ENCODE assay signal across 19 cellular contexts in the genomic region with DNA sequence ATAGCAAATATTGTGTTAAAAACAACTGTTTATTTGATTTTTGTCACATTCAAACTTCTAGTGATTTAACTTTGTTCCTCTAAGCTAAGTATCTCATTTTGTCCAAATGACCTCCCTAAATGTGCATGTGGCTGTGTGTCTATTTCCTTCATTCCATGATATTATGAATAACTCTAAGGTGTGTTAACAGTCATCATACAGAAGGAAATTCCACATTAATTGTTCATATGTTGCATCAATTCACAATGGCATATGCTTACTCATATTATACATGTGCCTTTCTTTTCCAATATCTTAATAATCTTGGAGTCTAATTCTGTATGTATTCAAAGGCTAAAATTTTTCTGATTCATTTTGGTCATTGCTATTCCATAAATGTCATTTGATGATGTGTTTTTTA.
A peak's percentile ranks its signal among the peaks of the same experiment; 100 is the strongest.
DNase-seq lines count a peak whose midpoint lies in the region; ATAC-seq, FAIRE-seq and TF ChIP-seq lines count a peak whose summit lies in the region.
"Had no signal": no experiment of that assay in that cellular context is flagged by ENCODE, and none has a peak within 500 bp of the region (broad histone marks: within the 10 kb centered on the region; RNA-seq: fewer than 3 reads in every experiment).

No MANE protein-coding gene starts in this region.

- POLR2A ChIA-PET in A549 (lab: Yijun Ruan, JAX), result no interaction called here

- H3K4me2 ChIP-seq in A549, result no peak overlapping the region
- H3K4me2 ChIP-seq: GM23338 had no signal

- peaks cover 4% of the 10 kb centered on the region; the same call in 1 of the 3 replicates for H3K9me3 ChIP-seq in A549

- CTCF ChIA-PET in A549 (lab: Yijun Ruan, JAX), result no interaction called here

- TF ChIP-seq RAD21 in A549 (conservative IDR thresholded peaks at IDR 0.05 in 1 of 2, IDR thresholded peaks at IDR 0.05 in 1 of 2), result no peak

- H3K27ac ChIP-seq in A549, result no peak overlapping the region
- H3K27ac ChIP-seq in foreskin keratinocyte, result no peak overlapping the region

- no peak for TF ChIP-seq EP300 in A549 (IDR thresholded peaks at IDR 0.05)

- FAIRE-seq in A549 (lab: Jason Lieb, UNC) (peak; percentile 72), bronchial epithelial cell (lab: Jason Lieb, UNC) (no peak)
- FAIRE-seq: D721Med, GM12878, GM19239 had no signal

- ATAC-seq in A549 (no peak), foreskin keratinocyte (peak; percentile 24), GM21367 (IDR thresholded peaks at IDR 0.05; ENCODE audit: unreplicated experiment) (no peak)
- ATAC-seq: GM12878, GM23338, HCT116 had no signal

- H3K36me3 ChIP-seq in bronchial epithelial cell (ENCODE audit: control insufficient read depth, insufficient read depth, low read length), result no peaks in the 10 kb centered on the region

- H3K4me1 ChIP-seq in A549 (peaks cover 8% of the 10 kb centered on the region; the same call in 2 of the 3 replicates), foreskin keratinocyte (no peaks in the 10 kb centered on the region)

- no peak for TF ChIP-seq POLR2A in A549 (IDR thresholded peaks at IDR 0.05; ENCODE audit: low read length)

- no peak for TF ChIP-seq CTCF in A549 (IDR thresholded peaks at IDR 0.05)
- TF ChIP-seq CTCF in bronchial epithelial cell (IDR thresholded peaks at IDR 0.05; ENCODE audit: insufficient read depth, low read length, severe bottlenecking), result no peak
- no peak for TF ChIP-seq CTCF in foreskin keratinocyte (conservative IDR thresholded peaks at IDR 0.05)

- H3K4me3 ChIP-seq in A549, result no peak overlapping the region
- H3K4me3 ChIP-seq in bronchial epithelial cell (ENCODE audit: low read depth, low read length), result no peak overlapping the region
- H3K4me3 ChIP-seq: GM12878, GM23338 had no signal

- DNase-seq in A549 (ENCODE audit: low read depth in 1 of 2, low spot score in 1 of 2) (no peak), bronchial epithelial cell (ENCODE audit: low read depth) (peak; percentile 87), foreskin keratinocyte (no peak), NCI-H1694 treated with DMSO at 0.1 percent for 48 hours (lab: John Stamatoyannopoulos, UW) (no peak), COLO668 (lab: John Stamatoyannopoulos, UW; ENCODE audit: unreplicated experiment) (no peak)
- DNase-seq: 8988T; C1 segment of cervical spinal cord; CD4-positive, alpha-beta memory T cell; DMS 273 treated with DMSO at 0.1 percent for 48 hours; DMS79; EL; GDM1; H9 had no signal

- no peaks in the 10 kb centered on the region for H3K27me3 ChIP-seq in bronchial epithelial cell (ENCODE audit: control insufficient read depth, insufficient read depth, low read length)
- no peaks in the 10 kb centered on the region for H3K27me3 ChIP-seq in foreskin keratinocyte

TF ChIP-seq in A549, 52 proteins besides CTCF, POLR2A, EP300 and RAD21:
- TF ChIP-seq NPAS2 (CRISPR knock-in tag; IDR thresholded peaks at IDR 0.05; ENCODE audit: borderline replicate concordance), result no peak
- no peak for TF ChIP-seq TFCP2L1 (CRISPR knock-in tag; IDR thresholded peaks at IDR 0.05)
- no peak for TF ChIP-seq ZNF302 (CRISPR knock-in tag; IDR thresholded peaks at IDR 0.05)
- TF ChIP-seq PHF8 (IDR thresholded peaks at IDR 0.05; ENCODE audit: borderline replicate concordance, low read depth), result no peak
- no peak for TF ChIP-seq EHF (CRISPR knock-in tag; IDR thresholded peaks at IDR 0.05)
- TF ChIP-seq ESRRA (IDR thresholded peaks at IDR 0.05; ENCODE audit: borderline replicate concordance, low read length), result no peak
- TF ChIP-seq NFE2L2 (conservative IDR thresholded peaks at IDR 0.05; ENCODE audit: low read length), result no peak
- TF ChIP-seq CEBPB (IDR thresholded peaks at IDR 0.05), result no peak
- no peak for TF ChIP-seq MAFK (IDR thresholded peaks at IDR 0.05; ENCODE audit: partially characterized antibody)
TF ChIP-seq in A549: peak in this region for 0.
